8 cellular contexts compared by ENCODE assay signal in the genomic region with DNA sequence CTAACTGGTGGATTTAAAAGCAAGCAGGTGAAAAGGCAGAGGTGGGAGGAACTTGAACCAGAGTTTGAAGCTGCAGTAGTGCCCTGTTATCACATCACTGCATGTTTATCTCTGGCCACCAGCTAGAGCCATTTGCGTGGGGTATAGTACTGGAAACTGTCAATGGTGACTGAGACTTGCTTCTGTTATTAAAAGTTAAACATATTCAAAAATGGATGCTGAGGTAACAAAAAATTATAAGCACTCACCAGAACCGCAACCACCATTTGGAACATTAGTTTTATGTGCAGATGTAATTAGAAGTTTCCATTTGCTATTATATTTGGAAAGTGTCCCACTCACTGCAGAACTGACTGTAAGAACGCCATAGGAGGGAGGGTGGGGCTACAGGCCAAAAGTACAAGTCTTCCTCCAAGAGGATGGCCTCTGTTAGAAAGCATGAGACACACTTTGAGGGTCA. TPM values are rescaled to one million over a fixed set of nuclear protein-coding genes. Genes with fewer than 3 reads are reported as not detected.
DNase-seq lines count a peak whose midpoint lies in the region; ATAC-seq and TF ChIP-seq lines count a peak whose summit lies in the region.

No MANE protein-coding gene starts in this region.

- peaks cover 15% of the 10 kb centered on the region for H3K27me3 Mint-ChIP-seq in activated CD4-positive, alpha-beta T cell treated with anti-CD3 and anti-CD28 coated beads, Interleukin-2, amount 10 ng/mL, durations not matched to agents 7 days and 5 days

- no peaks in the 10 kb centered on the region for H3K9me3 Mint-ChIP-seq in activated CD4-positive, alpha-beta T cell treated with anti-CD3 and anti-CD28 coated beads, Interleukin-2, amount 10 ng/mL, durations not matched to agents 7 days and 5 days

- H3K36me3 Mint-ChIP-seq in activated CD4-positive, alpha-beta T cell treated with anti-CD3 and anti-CD28 coated beads, Interleukin-2, amount 10 ng/mL, durations not matched to agents 7 days and 5 days (ENCODE audit: low read depth), result peaks cover 18% of the 10 kb centered on the region

- H3K27ac ChIP-seq in lower lobe of right lung (peak overlapping the region; percentile 31), tibial nerve (peak overlapping the region in 3 of 4 donors; percentile 91 to 98 (median 96))

- H3K4me1 ChIP-seq in adipocyte (ENCODE audit: control insufficient read depth, insufficient read depth, low read length) (peaks cover 26% of the 10 kb centered on the region), lower lobe of right lung (peaks cover 28% of the 10 kb centered on the region), tibial nerve (peaks cover 0 to 36% (median 21%) of the 10 kb centered on the region in 4 donors)

- peak overlapping the region; percentile 95 for H3K4me3 ChIP-seq in adipocyte (ENCODE audit: low read length)
- no peak overlapping the region for H3K4me3 ChIP-seq in lower lobe of right lung
- H3K4me3 ChIP-seq in tibial nerve, result no peak overlapping the region

- H3K9me3 ChIP-seq in adipocyte (ENCODE audit: control insufficient read depth, low read length), result no peaks in the 10 kb centered on the region
- no peaks in the 10 kb centered on the region for H3K9me3 ChIP-seq in lower lobe of right lung
- no peaks in the 10 kb centered on the region for H3K9me3 ChIP-seq in tibial nerve

- POLR2A ChIA-PET in activated CD4-positive, alpha-beta T cell treated with anti-CD3 and anti-CD28 coated beads, Interleukin-2, amount 10 ng/mL, durations not matched to agents 7 days and 5 days (lab: Charles Lee), result no interaction called here

- WGBS in tibial nerve, 2 donors, result 57 to 60% methylated on average over 3 of the region's 3 CpGs

- no peak for TF ChIP-seq EP300 in tibial nerve (IDR thresholded peaks at IDR 0.05)

- CTCF ChIA-PET in activated CD4-positive, alpha-beta T cell treated with anti-CD3 and anti-CD28 coated beads, Interleukin-2, amount 10 ng/mL, durations not matched to agents 7 days and 5 days (lab: Charles Lee), result interaction anchor here (0.6 to 2.3 kb wide), 5 partner anchors 13 to 643 kb away, joined by 3 to 5 read pairs (median 3); partner anchors contain the start of gene FBXO3

- H3K36me3 ChIP-seq in adipocyte (ENCODE audit: control insufficient read depth, insufficient read depth, low read length, severe bottlenecking) (peaks cover 6% of the 10 kb centered on the region), lower lobe of right lung (peaks cover 12% of the 10 kb centered on the region), tibial nerve (peaks cover 0 to 13% (median 0%) of the 10 kb centered on the region in 3 donors)

- peak overlapping the region; percentile 94 for H3K9ac ChIP-seq in adipocyte (ENCODE audit: low read length)

- intact Hi-C loops in lower lobe of right lung (cut with DNase I), result no loop called here

- TF ChIP-seq CTCF in lower lobe of right lung (IDR thresholded peaks at IDR 0.05) (no peak), tibial nerve (IDR thresholded peaks at IDR 0.05) (no peak)

- H3K27me3 ChIP-seq in adipocyte (replicated peaks; ENCODE audit: control insufficient read depth, insufficient read depth, low read length), result no peaks in the 10 kb centered on the region
- H3K27me3 ChIP-seq in lower lobe of right lung (ENCODE audit: low read depth), result no peaks in the 10 kb centered on the region
- H3K27me3 ChIP-seq in tibial nerve, result no peaks in the 10 kb centered on the region

- H3K4me1 Mint-ChIP-seq in activated CD4-positive, alpha-beta T cell treated with anti-CD3 and anti-CD28 coated beads, Interleukin-2, amount 10 ng/mL, durations not matched to agents 7 days and 5 days, result peaks cover 31% of the 10 kb centered on the region

- ATAC-seq in lower lobe of right lung, result no peak
- no peak for ATAC-seq in HG03280 (IDR thresholded peaks at IDR 0.05; ENCODE audit: unreplicated experiment)
- no peak for ATAC-seq in GM21390 (IDR thresholded peaks at IDR 0.05; ENCODE audit: unreplicated experiment)

- DNase-seq in activated CD4-positive, alpha-beta T cell treated with anti-CD3 and anti-CD28 coated beads, Interleukin-2, amount 10 ng/mL, durations not matched to agents 7 days and 5 days, result no peak
- no peak for DNase-seq in activated CD4-positive, alpha-beta T cell treated with anti-CD3 and anti-CD28 coated beads, Interleukin-2, amount 50 U/mL, for 48 hours
- no peak for DNase-seq in adipocyte (ENCODE audit: low read depth)
- no peak for DNase-seq in lower lobe of right lung
- DNase-seq in tibial nerve (ENCODE audit: low spot score in 2 of 2), result no peak
- no peak for DNase-seq in NOMO-1 (lab: John Stamatoyannopoulos, UW; ENCODE audit: unreplicated experiment in 2 of 2)

- H3K27ac Mint-ChIP-seq in activated CD4-positive, alpha-beta T cell treated with anti-CD3 and anti-CD28 coated beads, Interleukin-2, amount 10 ng/mL, durations not matched to agents 7 days and 5 days, result no peak overlapping the region

- H3K4me3 Mint-ChIP-seq in activated CD4-positive, alpha-beta T cell treated with anti-CD3 and anti-CD28 coated beads, Interleukin-2, amount 10 ng/mL, durations not matched to agents 7 days and 5 days, result peak overlapping the region; percentile 83

- no peak for TF ChIP-seq POLR2A in tibial nerve (IDR thresholded peaks at IDR 0.05)

RNA-seq across cellular contexts. Expression of gene CD59, which starts 1.2 kb away (rescaled TPM):
- total RNA-seq in activated CD4-positive, alpha-beta T cell treated with anti-CD3 and anti-CD28 coated beads, Interleukin-2, amount 10 ng/mL, durations not matched to agents 7 days and 5 days, result 10 to 100 TPM; 97.2 to 97.4 TPM
- total RNA-seq in lower lobe of right lung (816 TPM), tibial nerve (100 to 1,000 TPM; 190 to 448 (median 302) TPM)

RNA-seq across cellular contexts. Expression of gene C11orf91, which starts 36.8 kb away (rescaled TPM):
- under 1 TPM; 0.25 to 0.27 TPM for total RNA-seq in activated CD4-positive, alpha-beta T cell treated with anti-CD3 and anti-CD28 coated beads, Interleukin-2, amount 10 ng/mL, durations not matched to agents 7 days and 5 days
- total RNA-seq in lower lobe of right lung (not detected), tibial nerve (not detected)

RNA-seq across cellular contexts. Expression of gene FBXO3, which starts 36.9 kb away (rescaled TPM):
- 10 to 100 TPM; 22.7 to 24.2 TPM for total RNA-seq in activated CD4-positive, alpha-beta T cell treated with anti-CD3 and anti-CD28 coated beads, Interleukin-2, amount 10 ng/mL, durations not matched to agents 7 days and 5 days
- total RNA-seq in lower lobe of right lung, result 32.6 TPM
- 10 to 100 TPM; 27.8 to 36.3 (median 28.7) TPM for total RNA-seq in tibial nerve
